In the genomic region with DNA sequence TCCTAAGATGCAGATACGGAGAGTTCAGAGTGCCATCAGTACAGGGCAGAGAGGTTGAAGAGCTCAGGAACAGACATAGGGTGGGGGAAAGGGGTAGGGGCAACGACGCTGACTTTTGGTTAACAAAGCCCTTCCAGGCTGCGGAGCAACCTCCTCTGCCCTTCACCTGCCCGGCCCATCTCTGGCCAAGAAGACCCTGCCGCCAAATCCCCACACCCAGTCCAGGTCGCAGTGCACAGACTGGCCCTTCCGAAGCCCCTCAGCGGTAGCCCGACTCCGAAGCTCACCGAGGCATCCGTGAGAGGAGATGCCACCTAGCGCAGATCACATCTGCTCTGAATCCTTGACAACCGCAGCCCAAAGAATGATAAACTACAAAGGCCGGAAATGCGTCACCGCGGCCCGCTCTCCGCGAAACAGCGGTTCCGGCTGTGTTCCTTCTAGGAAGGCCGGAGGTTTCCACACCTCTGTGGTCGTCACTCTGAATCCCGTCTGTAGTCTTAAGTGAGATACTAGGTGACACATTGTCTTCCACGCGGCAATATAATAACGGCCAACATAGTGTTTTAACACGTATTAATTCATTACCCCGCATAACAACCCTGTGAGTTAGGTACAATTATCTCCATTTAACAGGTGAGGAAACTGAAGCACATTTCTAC, we compare ENCODE assay signal across 8 cellular contexts. TPM values are rescaled to one million over a fixed set of nuclear protein-coding genes. Genes with fewer than 3 reads are reported as not detected.
DNase-seq lines count a peak whose midpoint lies in the region; ATAC-seq and TF ChIP-seq lines count a peak whose summit lies in the region.

A gene (minus strand): TSS at position 380 of the 662 bp plus-strand sequence. CDS start 7,225 bp downstream, outside the sequence.

- H3K4me3 ChIP-seq in foreskin fibroblast (ENCODE audit: low read depth in 1 of 2, low read length in 2 of 2) = peak within 1 kb of the TSS; percentile 88 to 96

- CTCF ChIA-PET in CD4-positive, alpha-beta T cell (lab: Charles Lee) = interaction anchor here (0.7 to 1.2 kb wide), 4 partner anchors 10 to 48 kb away, joined by 3 to 5 read pairs (median 3); no protein-coding TSS in a partner anchor

- peak within 1 kb of the TSS; percentile 77 for H3K27ac Mint-ChIP-seq in CD4-positive, alpha-beta T cell
- H3K27ac Mint-ChIP-seq in nephron = peak within 1 kb of the TSS; percentile 92 to 99 (median 97)

- peaks cover 37% of the 10 kb centered on the region for H3K27me3 Mint-ChIP-seq in CD4-positive, alpha-beta T cell
- no peaks in the 10 kb centered on the region for H3K27me3 Mint-ChIP-seq in nephron (ENCODE audit: low read depth)

- peaks cover 34% of the 10 kb centered on the region for H3K4me1 Mint-ChIP-seq in CD4-positive, alpha-beta T cell (ENCODE audit: low read depth)
- peaks cover 13% of the 10 kb centered on the region for H3K4me1 Mint-ChIP-seq in nephron

- peak; percentile 91 for ATAC-seq in CD4-positive, alpha-beta T cell (ENCODE audit: poor library complexity)

- no peak for TF ChIP-seq CTCF in CD4-positive, alpha-beta T cell (IDR thresholded peaks at IDR 0.05)
- TF ChIP-seq CTCF in GM20000 (IDR thresholded peaks at IDR 0.05; ENCODE audit: extremely low read depth, missing control alignments) = no peak
- no peak for TF ChIP-seq CTCF in foreskin fibroblast (IDR thresholded peaks at IDR 0.05; ENCODE audit: low read depth, low read length)
- TF ChIP-seq CTCF in nephron (IDR thresholded peaks at IDR 0.05; ENCODE audit: unreplicated experiment in 3 of 3) = no peak

- H3K9me3 Mint-ChIP-seq in CD4-positive, alpha-beta T cell = peaks cover 5% of the 10 kb centered on the region
- H3K9me3 Mint-ChIP-seq in nephron = no peaks in the 10 kb centered on the region

- H3K4me3 Mint-ChIP-seq in CD4-positive, alpha-beta T cell = peak within 1 kb of the TSS; percentile 96
- H3K4me3 Mint-ChIP-seq in nephron = peak within 1 kb of the TSS; percentile 99 to 100 (median 100)

- peaks cover 19% of the 10 kb centered on the region for H3K27me3 ChIP-seq in CD4-positive, alpha-beta T cell (ENCODE audit: control insufficient read depth, insufficient read depth, low read length)

- peaks cover 8% of the 10 kb centered on the region for H3K36me3 Mint-ChIP-seq in CD4-positive, alpha-beta T cell (ENCODE audit: low read depth)
- no peaks in the 10 kb centered on the region for H3K36me3 Mint-ChIP-seq in nephron (ENCODE audit: low read depth)

- peak; percentile 68 to 86 (median 77) for DNase-seq in CD4-positive, alpha-beta T cell
- peak; percentile 63 for DNase-seq in GM20000 (ENCODE audit: low spot score)
- DNase-seq in HT1080 (ENCODE audit: low read depth) = peak; percentile 86
- DNase-seq in RPMI8226 = peak; percentile 50
- peak; percentile 76 for DNase-seq in activated effector memory CD4-positive, alpha-beta T cell treated with Interleukin-2 at 50 U/mL for 16 hours
- peak; percentile 85 to 94 for DNase-seq in foreskin fibroblast
- peak; percentile 74 to 90 (median 84) for DNase-seq in stimulated activated naive CD4-positive, alpha-beta T cell (lab: John Stamatoyannopoulos, UW)

- intact Hi-C loops in CD4-positive, alpha-beta T cell (cut with DNase I, micrococcal nuclease) = loop anchor here (1.0 to 10.0 kb wide), 6 partner anchors 44 to 968 kb away; a partner anchor contains a TSS

- POLR2A ChIA-PET in CD4-positive, alpha-beta T cell (lab: Charles Lee) = interaction anchor here (0.6 to 1.0 kb wide), 2 partner anchors 44 to 270 kb away, joined by 3 to 4 read pairs; a partner anchor contains a TSS

- H3K9me3 ChIP-seq in CD4-positive, alpha-beta T cell (ENCODE audit: control insufficient read depth, low read length) = no peaks in the 10 kb centered on the region

- H3K27ac ChIP-seq in CD4-positive, alpha-beta T cell (ENCODE audit: low read depth, low read length) = no peak within 1 kb of the TSS

RNA-seq across cellular contexts. Expression of the gene that starts here (rescaled TPM):
- total RNA-seq in CD4-positive, alpha-beta T cell = under 1 TPM; 0.19 to 0.78 TPM
- total RNA-seq in HT1080 (2014; rRNA removed; shearing (Covaris generic)) = 0.43 and 0.84 TPM in 2 replicates
- polyA plus RNA-seq in HT1080 (2015; cell fraction: cytosol; rRNA removed) = 0.35 and 0.49 TPM in 2 replicates
- polyA plus RNA-seq in HT1080 (2015; cell fraction: nucleus; rRNA removed) = 2.5 and 2.6 TPM in 2 replicates

Comparison
In these comparisons a context has a peak if more than half of its experiments do, and no peak if none do; other contexts are left out.
1. Peak in DNase-seq and ATAC-seq in CD4-positive, alpha-beta T cell; RNA of the gene not detected or under 1 TPM.